In the genomic region with DNA sequence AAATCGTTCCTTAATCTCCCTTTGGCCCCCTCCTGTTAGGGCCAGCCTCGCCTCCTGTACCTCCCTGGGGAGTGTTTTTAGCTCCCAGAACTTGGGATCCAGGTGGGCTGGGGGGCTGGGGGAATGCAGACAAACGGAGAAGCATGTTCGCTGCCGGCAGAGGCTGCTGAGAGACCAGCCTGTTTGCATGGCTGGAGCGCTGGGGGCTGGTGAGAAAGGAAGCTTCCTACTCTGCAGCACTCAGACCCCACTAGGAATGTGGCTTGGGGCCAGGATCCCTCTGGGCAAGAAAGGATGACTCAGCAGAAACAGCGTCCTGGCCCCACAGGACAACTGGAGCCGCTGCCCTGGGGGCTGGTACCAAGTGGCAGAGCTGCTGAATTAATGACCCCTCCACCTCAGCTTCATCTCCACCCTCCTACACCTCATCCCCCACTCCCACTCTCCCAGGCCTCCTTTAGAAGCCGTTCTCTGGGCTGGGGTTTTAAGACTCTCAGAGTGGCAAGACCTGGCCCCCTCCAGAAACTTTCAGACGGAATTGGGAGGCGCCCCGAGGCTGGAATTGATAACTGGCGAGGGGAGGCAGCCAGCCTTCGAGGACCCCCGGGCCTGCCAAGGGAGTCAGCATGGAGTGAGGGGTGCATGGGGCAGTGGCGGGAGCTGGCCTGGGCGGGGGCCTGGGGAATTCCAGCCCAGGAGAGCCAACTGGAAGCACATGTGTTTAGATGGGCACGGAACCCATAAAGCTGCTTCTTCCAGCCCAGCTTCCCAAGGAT, we compare ENCODE assay signal across 8 cellular contexts. TPM values are rescaled to one million over a fixed set of nuclear protein-coding genes. Genes with fewer than 3 reads are reported as not detected.
A peak's percentile ranks its signal among the peaks of the same experiment; 100 is the strongest.
DNase-seq lines count a peak whose midpoint lies in the region; ATAC-seq lines count a peak whose summit lies in the region.

No MANE protein-coding gene starts in this region.

- peak overlapping the region; percentile 68 for H3K27ac Mint-ChIP-seq in activated T-helper 2 cell treated with anti-CD3 and anti-CD28 coated beads, Interferon-gamma antibody, Interleukin-2, Interleukin-4, amounts not matched to agents 10 μg/mL and 5 μg/mL and 100 μg/mL, durations not matched to agents 14 hours and 24 hours and 36 hours

- no peaks in the 10 kb centered on the region for H3K27me3 Mint-ChIP-seq in activated T-helper 2 cell treated with anti-CD3 and anti-CD28 coated beads, Interferon-gamma antibody, Interleukin-2, Interleukin-4, amounts not matched to agents 10 μg/mL and 5 μg/mL and 100 μg/mL, durations not matched to agents 14 hours and 24 hours and 36 hours (ENCODE audit: low read depth)

- DNase-seq in DMS 273 (lab: John Stamatoyannopoulos, UW; ENCODE audit: unreplicated experiment) (peak; percentile 92), LHCN-M2 (ENCODE audit: low read depth) (peak; percentile 87), Right ventricle myocardium inferior (ENCODE audit: missing footprints) (peak; percentile 84), posterior cingulate gyrus (peak; percentile 41 to 93 (median 61))
- DNase-seq in activated T-helper 2 cell treated with anti-CD3 and anti-CD28 coated beads, Interferon-gamma antibody, Interleukin-2, Interleukin-4, amounts not matched to agents 10 μg/mL and 5 μg/mL and 100 μg/mL, durations not matched to agents 14 hours and 24 hours and 36 hours (ENCODE audit: low spot score): no peak
- DNase-seq in stimulated activated CD4-positive, alpha-beta T cell treated with anti-CD3 and anti-CD28 coated beads, Interleukin-2, amount 100 ng/mL, for 48 hours: no peak
- DNase-seq in effector CD4-positive, alpha-beta T cell: no peak
- no peak for DNase-seq in central memory CD4-positive, alpha-beta T cell

- H3K36me3 Mint-ChIP-seq in activated T-helper 2 cell treated with anti-CD3 and anti-CD28 coated beads, Interferon-gamma antibody, Interleukin-2, Interleukin-4, amounts not matched to agents 10 μg/mL and 5 μg/mL and 100 μg/mL, durations not matched to agents 14 hours and 24 hours and 36 hours (ENCODE audit: low read depth): peaks cover 4% of the 10 kb centered on the region

- ATAC-seq in Right ventricle myocardium inferior: peak; percentile 46

- H3K4me3 Mint-ChIP-seq in activated T-helper 2 cell treated with anti-CD3 and anti-CD28 coated beads, Interferon-gamma antibody, Interleukin-2, Interleukin-4, amounts not matched to agents 10 μg/mL and 5 μg/mL and 100 μg/mL, durations not matched to agents 14 hours and 24 hours and 36 hours (ENCODE audit: low read depth): no peak overlapping the region

- intact Hi-C loops in activated T-helper 2 cell treated with anti-CD3 and anti-CD28 coated beads, Interferon-gamma antibody, Interleukin-2, Interleukin-4, amounts not matched to agents 10 μg/mL and 5 μg/mL and 100 μg/mL, durations not matched to agents 14 hours and 24 hours and 36 hours (cut with micrococcal nuclease): loop anchor here (5.0 kb wide), 1 partner anchor 35 kb away; no protein-coding TSS in a partner anchor
- intact Hi-C loops in Right ventricle myocardium inferior (cut with DNase I): loop anchor here (1.0 to 5.0 kb wide), 3 partner anchors 120 to 192 kb away; partner anchors contain the start of genes AHCYL1 and CSF1
- intact Hi-C loops in posterior cingulate gyrus (cut with DNase I): loop anchor here (5.0 kb wide), 2 partner anchors 120 to 190 kb away; partner anchors contain the start of genes AHCYL1 and CSF1

- peaks cover 73% of the 10 kb centered on the region for H3K4me1 Mint-ChIP-seq in activated T-helper 2 cell treated with anti-CD3 and anti-CD28 coated beads, Interferon-gamma antibody, Interleukin-2, Interleukin-4, amounts not matched to agents 10 μg/mL and 5 μg/mL and 100 μg/mL, durations not matched to agents 14 hours and 24 hours and 36 hours (ENCODE audit: low read depth)

- H3K9me3 Mint-ChIP-seq in activated T-helper 2 cell treated with anti-CD3 and anti-CD28 coated beads, Interferon-gamma antibody, Interleukin-2, Interleukin-4, amounts not matched to agents 10 μg/mL and 5 μg/mL and 100 μg/mL, durations not matched to agents 14 hours and 24 hours and 36 hours: no peaks in the 10 kb centered on the region

RNA-seq across cellular contexts. Expression of gene EPS8L3, which starts 28.5 kb away (rescaled TPM):
- not detected in 2 replicates for total RNA-seq in LHCN-M2 (2014; rRNA removed)
- polyA plus RNA-seq in LHCN-M2 (2012): not detected
- not detected in 2 replicates for total RNA-seq in activated T-helper 2 cell treated with anti-CD3 and anti-CD28 coated beads, Interferon-gamma antibody, Interleukin-2, Interleukin-4, amounts not matched to agents 10 μg/mL and 5 μg/mL and 100 μg/mL, durations not matched to agents 14 hours and 24 hours and 36 hours
- total RNA-seq in Right ventricle myocardium inferior: not detected

RNA-seq across cellular contexts. Expression of gene GSTM3, which starts 51.4 kb away (rescaled TPM):
- total RNA-seq in LHCN-M2 (2014; rRNA removed): 13.2 and 16.3 TPM in 2 replicates
- polyA plus RNA-seq in LHCN-M2 (2012): 49.9 TPM
- 11.2 and 13.6 TPM in 2 replicates for total RNA-seq in activated T-helper 2 cell treated with anti-CD3 and anti-CD28 coated beads, Interferon-gamma antibody, Interleukin-2, Interleukin-4, amounts not matched to agents 10 μg/mL and 5 μg/mL and 100 μg/mL, durations not matched to agents 14 hours and 24 hours and 36 hours
- 121 TPM for total RNA-seq in Right ventricle myocardium inferior

Comparison
In these comparisons a context has a peak if more than half of its experiments do, and no peak if none do; other contexts are left out.
1. DNase-seq: peak in DMS 273 (single experiment), LHCN-M2 (single experiment), Right ventricle myocardium inferior (single experiment) and posterior cingulate gyrus (10 of 10); none in activated T-helper 2 cell treated with anti-CD3 and anti-CD28 coated beads, Interferon-gamma antibody, Interleukin-2, Interleukin-4, amounts not matched to agents 10 μg/mL and 5 μg/mL and 100 μg/mL, durations not matched to agents 14 hours and 24 hours and 36 hours (single experiment), stimulated activated CD4-positive, alpha-beta T cell treated with anti-CD3 and anti-CD28 coated beads, Interleukin-2, amount 100 ng/mL, for 48 hours (0 of 2), effector CD4-positive, alpha-beta T cell (single experiment) and central memory CD4-positive, alpha-beta T cell (single experiment).